ENCODE assay signal across 8 cellular contexts in genomic region chr9:126705767-126706697, GRCh38.
DNase-seq lines count a peak whose midpoint lies in the region; ATAC-seq, FAIRE-seq and TF ChIP-seq lines count a peak whose summit lies in the region.

No MANE protein-coding gene starts in this region.

- TF ChIP-seq CTCF in esophagus muscularis mucosa (IDR thresholded peaks at IDR 0.05) (peak; percentile 42 to 60 (median 46)), pancreas (IDR thresholded peaks at IDR 0.05) (peak; percentile 38 to 59 (median 50)), upper lobe of right lung (IDR thresholded peaks at IDR 0.05) (peak; percentile 62)

- H3K4me1 ChIP-seq in esophagus muscularis mucosa (peaks cover 14 to 25% (median 20%) of the 10 kb centered on the region in 4 donors), pancreas (no peaks in the 10 kb centered on the region), upper lobe of right lung (peaks cover 10% of the 10 kb centered on the region)

- H3K9me3 ChIP-seq in esophagus muscularis mucosa, result no peaks in the 10 kb centered on the region
- H3K9me3 ChIP-seq in pancreas, result no peaks in the 10 kb centered on the region
- no peaks in the 10 kb centered on the region for H3K9me3 ChIP-seq in upper lobe of right lung

- TF ChIP-seq EP300 in esophagus muscularis mucosa (IDR thresholded peaks at IDR 0.05), result no peak

- no peaks in the 10 kb centered on the region for H3K36me3 ChIP-seq in esophagus muscularis mucosa
- H3K36me3 ChIP-seq in pancreas, result no peaks in the 10 kb centered on the region
- no peaks in the 10 kb centered on the region for H3K36me3 ChIP-seq in upper lobe of right lung

- FAIRE-seq in pancreas (lab: Jason Lieb, UNC), result no peak

- TF ChIP-seq POLR2A in esophagus muscularis mucosa (IDR thresholded peaks at IDR 0.05; ENCODE audit: low read depth), result no peak

- 38% methylated on average over 25 of the region's 41 CpGs for WGBS in esophagus muscularis mucosa
- 24 to 26% methylated on average over 34 to 41 of the region's 41 CpGs for WGBS in pancreas, 2 donors

- H3K27me3 ChIP-seq in esophagus muscularis mucosa (peaks cover 0 to 48% (median 18%) of the 10 kb centered on the region in 4 donors), pancreas (peaks cover 0 to 34% (median 2%) of the 10 kb centered on the region in 4 donors), upper lobe of right lung (peaks cover 44% of the 10 kb centered on the region)

- ATAC-seq in pancreas (peak; percentile 77 to 79 (median 78)), upper lobe of right lung (peak; percentile 80), HG03039 (IDR thresholded peaks at IDR 0.05; ENCODE audit: unreplicated experiment) (no peak)

- intact Hi-C loops in esophagus muscularis mucosa (cut with DNase I), result loop anchor here (1.0 kb wide), 1 partner anchor 75 kb away; no protein-coding TSS in a partner anchor
- intact Hi-C loops in pancreas (cut with DNase I), result loop anchor here in 1 of 3 donors (5.0 kb wide), 1 partner anchor 76 kb away; no protein-coding TSS in a partner anchor
- intact Hi-C loops in upper lobe of right lung (cut with DNase I), result loop anchor here (5.0 kb wide), 1 partner anchor 76 kb away; no protein-coding TSS in a partner anchor

- DNase-seq in NCI-H2171 treated with DMSO at 0.1 percent for 48 hours (lab: John Stamatoyannopoulos, UW) (peak; percentile 33), NCI-H2171 (lab: John Stamatoyannopoulos, UW) (no peak), NCI-H748 treated with DMSO at 0.1 percent for 48 hours (lab: John Stamatoyannopoulos, UW) (peak; percentile 64), esophagus muscularis mucosa (ENCODE audit: extremely low spot score) (peak; percentile 90), pancreas (peak in 5 of 6 donors; percentile 32 to 87 (median 66)), upper lobe of right lung (peak; percentile 83)
- peak; percentile 39 for DNase-seq in activated CD8-positive, alpha-beta memory T cell treated with anti-CD3 and anti-CD28 coated beads, Interleukin-2, amount 50 U/mL, for 24 hours (ENCODE audit: extremely low read depth)

- H3K4me3 ChIP-seq in esophagus muscularis mucosa, result peak overlapping the region; percentile 30 to 49 (median 36)
- H3K4me3 ChIP-seq in pancreas, result no peak overlapping the region
- no peak overlapping the region for H3K4me3 ChIP-seq in upper lobe of right lung

- no peak overlapping the region for H3K27ac ChIP-seq in esophagus muscularis mucosa (replicated peaks in 1 of 4)
- no peak overlapping the region for H3K27ac ChIP-seq in pancreas
- no peak overlapping the region for H3K27ac ChIP-seq in upper lobe of right lung

Comparison
In these comparisons a context has a peak if more than half of its experiments do, and no peak if none do; other contexts are left out.
1. H3K4me3 ChIP-seq: peak in esophagus muscularis mucosa (4 of 4); none in pancreas (0 of 4) and upper lobe of right lung (single experiment).
2. Peak in every context shown above with its lines, with median percentiles within 50 percentile points of each other: CTCF ChIP-seq.